ENCODE assay signal across 17 cellular contexts in genomic region chr7:1911571-1911970, GRCh38.
"Had no signal": no experiment of that assay in that cellular context is flagged by ENCODE, and none has a peak within 500 bp of the region (broad histone marks: within the 10 kb centered on the region; RNA-seq: fewer than 3 reads in every experiment).

No MANE protein-coding gene starts in this region.

- DNase-seq: dorsolateral prefrontal cortex; effector CD8-positive, alpha-beta T cell; esophagus squamous epithelium; foreskin fibroblast; mammary epithelial cell; naive thymus-derived CD4-positive, alpha-beta T cell; nephron progenitor cell; sigmoid colon; stimulated activated CD4-positive, alpha-beta T cell treated with anti-CD3 and anti-CD28 coated beads, Interleukin-2, amount 100 ng/mL, for 24 hours; stimulated activated CD4-positive, alpha-beta T cell treated with anti-CD3 and anti-CD28 coated beads, Interleukin-4, amount 100 ng/mL, for 4 hours; stimulated activated naive CD4-positive, alpha-beta T cell treated with Interleukin-2 at 50 U/mL for 16 hours; trophoblast cell had no signal

- H3K9me3 Mint-ChIP-seq: naive thymus-derived CD4-positive, alpha-beta T cell; nephron progenitor cell had no signal

- H3K9me3 ChIP-seq: esophagus squamous epithelium, neutrophil, psoas muscle, sigmoid colon had no signal

- H3K27me3 Mint-ChIP-seq: naive thymus-derived CD4-positive, alpha-beta T cell had no signal

- H3K4me3 ChIP-seq: coronary artery, dorsolateral prefrontal cortex, esophagus squamous epithelium, hepatocyte, psoas muscle, sigmoid colon, skin epidermis had no signal

- H3K36me3 ChIP-seq: esophagus squamous epithelium, neutrophil, sigmoid colon had no signal

- H3K27ac ChIP-seq: coronary artery, dorsolateral prefrontal cortex, esophagus squamous epithelium, hepatocyte, neutrophil, psoas muscle, sigmoid colon, skin epidermis had no signal

- H3K4me1 ChIP-seq: psoas muscle had no signal

- H3K27me3 ChIP-seq: dorsolateral prefrontal cortex, esophagus squamous epithelium, hepatocyte, neutrophil, sigmoid colon had no signal

- H3K4me3 Mint-ChIP-seq: naive thymus-derived CD4-positive, alpha-beta T cell had no signal

- H3K27ac Mint-ChIP-seq: nephron progenitor cell had no signal

- ATAC-seq: naive thymus-derived CD4-positive, alpha-beta T cell; psoas muscle had no signal
